ENCODE assay signal across 23 cellular contexts in genomic region chr1:86618358-86618757, GRCh38.
DNase-seq lines count a peak whose midpoint lies in the region; ATAC-seq, FAIRE-seq and TF ChIP-seq lines count a peak whose summit lies in the region.
"Had no signal": no experiment of that assay in that cellular context is flagged by ENCODE, and none has a peak within 500 bp of the region (broad histone marks: within the 10 kb centered on the region; RNA-seq: fewer than 3 reads in every experiment).

No MANE protein-coding gene starts in this region.

- H3K79me2 ChIP-seq in mammary epithelial cell (ENCODE audit: insufficient read depth, low read length) = no peaks in the 10 kb centered on the region

- H3K4me1 ChIP-seq in mammary epithelial cell (ENCODE audit: insufficient read depth, low read length) (no peaks in the 10 kb centered on the region), foreskin keratinocyte (peaks cover 6% of the 10 kb centered on the region), small intestine (ENCODE audit: control insufficient read depth in 2 of 2, insufficient read depth in 1 of 2, low read depth in 1 of 2, low read length in 1 of 2) (no peaks in the 10 kb centered on the region), adrenal gland (replicated peaks in 1 of 2) (no peaks in the 10 kb centered on the region), psoas muscle (no peaks in the 10 kb centered on the region)
- peaks cover 6% of the 10 kb centered on the region for H3K4me1 ChIP-seq in CD8-positive, alpha-beta memory T cell (ENCODE audit: insufficient read depth, low read length)

- TF ChIP-seq CTCF in mammary epithelial cell (conservative IDR thresholded peaks at IDR 0.05 in 1 of 2, IDR thresholded peaks at IDR 0.05 in 1 of 2; ENCODE audit: extremely low read depth in 1 of 2, insufficient read depth in 1 of 2, low read depth in 1 of 2, low read length in 2 of 2) = no peak
- TF ChIP-seq CTCF in MCF 10A (IDR thresholded peaks at IDR 0.05; ENCODE audit: unreplicated experiment) = no peak
- TF ChIP-seq CTCF in activated B cell treated with CpG ODN at 0.5 μM for 24 hours (IDR thresholded peaks at IDR 0.05) = no peak
- TF ChIP-seq CTCF in foreskin keratinocyte (conservative IDR thresholded peaks at IDR 0.05) = no peak
- no peak for TF ChIP-seq CTCF in adrenal gland (IDR thresholded peaks at IDR 0.05)
- TF ChIP-seq CTCF in psoas muscle (IDR thresholded peaks at IDR 0.05) = no peak

- no peak overlapping the region for H3K9ac ChIP-seq in mammary epithelial cell (ENCODE audit: insufficient read depth, low read length)
- H3K9ac ChIP-seq: BLaER1 treated with 17β-estradiol and CSF1 and Interleukin-3, amounts not matched to agents 10 nM and 100 nM had no signal

- H3K36me3 ChIP-seq in mammary epithelial cell (ENCODE audit: insufficient read depth, low read length) = no peaks in the 10 kb centered on the region
- no peaks in the 10 kb centered on the region for H3K36me3 ChIP-seq in small intestine (ENCODE audit: control insufficient read depth in 2 of 2, insufficient read depth in 2 of 2, low read length in 2 of 2)
- no peaks in the 10 kb centered on the region for H3K36me3 ChIP-seq in adrenal gland (replicated peaks in 1 of 2)
- no peaks in the 10 kb centered on the region for H3K36me3 ChIP-seq in psoas muscle (ENCODE audit: insufficient read depth in 1 of 2, low read depth in 1 of 2)
- H3K36me3 ChIP-seq in CD8-positive, alpha-beta memory T cell (ENCODE audit: insufficient read depth, low read length) = no peaks in the 10 kb centered on the region
- H3K36me3 ChIP-seq: MG63 had no signal

- H3K9me3 ChIP-seq in mammary epithelial cell (replicated peaks; ENCODE audit: insufficient read depth, low read length) (peaks cover 8% of the 10 kb centered on the region), small intestine (ENCODE audit: control insufficient read depth, low read depth) (peaks cover 2% of the 10 kb centered on the region), adrenal gland (replicated peaks in 1 of 3) (no peaks in the 10 kb centered on the region), psoas muscle (no peaks in the 10 kb centered on the region)
- no peaks in the 10 kb centered on the region for H3K9me3 ChIP-seq in CD8-positive, alpha-beta memory T cell (ENCODE audit: low read length)
- H3K9me3 ChIP-seq: MG63 had no signal

- no peak overlapping the region for H3K4me2 ChIP-seq in mammary epithelial cell (ENCODE audit: insufficient read depth, low read depth, low read length)
- H3K4me2 ChIP-seq: BLaER1 treated with 17β-estradiol and CSF1 and Interleukin-3, amounts not matched to agents 10 nM and 100 nM had no signal

- H3K4me1 Mint-ChIP-seq in MCF 10A (ENCODE audit: insufficient read depth, unreplicated experiment) (no peaks in the 10 kb centered on the region), activated B cell treated with CpG ODN at 0.5 μM for 24 hours (peaks cover 38% of the 10 kb centered on the region)
- H3K4me1 Mint-ChIP-seq in CD8-positive, alpha-beta memory T cell = peaks cover 5 to 9% (median 7%) of the 10 kb centered on the region in 3 donors

- H3K4me3 ChIP-seq in mammary epithelial cell (replicated peaks in 1 of 3; ENCODE audit: insufficient read depth in 1 of 3, low read depth in 2 of 3, low read length in 3 of 3) = no peak overlapping the region
- H3K4me3 ChIP-seq in small intestine (ENCODE audit: low read depth in 1 of 2, low read length in 2 of 2) = no peak overlapping the region
- no peak overlapping the region for H3K4me3 ChIP-seq in adrenal gland
- no peak overlapping the region for H3K4me3 ChIP-seq in psoas muscle
- no peak overlapping the region for H3K4me3 ChIP-seq in CD8-positive, alpha-beta memory T cell (ENCODE audit: low read length)
- H3K4me3 ChIP-seq: BLaER1 treated with 17β-estradiol and CSF1 and Interleukin-3, amounts not matched to agents 10 nM and 100 nM; MG63; SK-N-MC had no signal

- H3K36me3 Mint-ChIP-seq in MCF 10A (ENCODE audit: insufficient read depth, unreplicated experiment) (no peaks in the 10 kb centered on the region), activated B cell treated with CpG ODN at 0.5 μM for 24 hours (ENCODE audit: low read depth) (peaks cover 8% of the 10 kb centered on the region)
- H3K36me3 Mint-ChIP-seq in CD8-positive, alpha-beta memory T cell = no peaks in the 10 kb centered on the region
- H3K36me3 Mint-ChIP-seq: CD8-positive, alpha-beta T cell had no signal

- no peaks in the 10 kb centered on the region for H3K27me3 Mint-ChIP-seq in MCF 10A (ENCODE audit: insufficient read depth, unreplicated experiment)
- no peaks in the 10 kb centered on the region for H3K27me3 Mint-ChIP-seq in activated B cell treated with CpG ODN at 0.5 μM for 24 hours
- H3K27me3 Mint-ChIP-seq in CD8-positive, alpha-beta memory T cell = peaks cover 10 to 15% of the 10 kb centered on the region in 2 donors

- no peak for ATAC-seq in activated B cell treated with CpG ODN at 0.5 μM for 24 hours (ENCODE audit: low read depth)
- ATAC-seq in foreskin keratinocyte = peak; percentile 87
- ATAC-seq in psoas muscle = no peak
- ATAC-seq: CD8-positive, alpha-beta T cell had no signal

- DNase-seq in mammary epithelial cell (peak; percentile 39), MCF 10A (ENCODE audit: unreplicated experiment) (no peak), activated B cell treated with CpG ODN at 0.5 μM for 24 hours (no peak), foreskin keratinocyte (peak in 1 of 2 donors; percentile 60), small intestine (peak; percentile 3), adrenal gland (no peak), psoas muscle (no peak)
- DNase-seq in CD8-positive, alpha-beta memory T cell = no peak
- DNase-seq: ACHN; CD8-positive, alpha-beta T cell; GDM1; Kasumi-1; MG63; NCI-H1092; NCI-H1436; NCI-H1930; NCI-H2227 treated with DMSO at 0.1 percent for 48 hours; NCI-H510A; SHP77 treated with DMSO at 0.1 percent for 48 hours had no signal

- H3K9me3 Mint-ChIP-seq in MCF 10A (ENCODE audit: unreplicated experiment) (peaks cover under 1% of the 10 kb centered on the region), activated B cell treated with CpG ODN at 0.5 μM for 24 hours (peaks cover 16% of the 10 kb centered on the region)
- H3K9me3 Mint-ChIP-seq in CD8-positive, alpha-beta memory T cell = peaks cover 0 to 16% (median 10%) of the 10 kb centered on the region in 5 donors

- CTCF ChIA-PET in mammary epithelial cell (lab: Charles Lee; ENCODE audit: low non-redundant PET) (no interaction called here), MCF 10A (lab: Yijun Ruan, JAX) (no interaction called here), activated B cell treated with CpG ODN at 0.5 μM for 24 hours (lab: Charles Lee) (no interaction called here)
- CTCF ChIA-PET in CD8-positive, alpha-beta memory T cell (lab: Charles Lee) = no interaction called here

- dilution Hi-C loops in mammary epithelial cell (cut with HindIII; ENCODE audit: low sequenced_read_pairs) = no loop called here

- H3K4me3 Mint-ChIP-seq in MCF 10A (ENCODE audit: unreplicated experiment) = no peak overlapping the region
- no peak overlapping the region for H3K4me3 Mint-ChIP-seq in activated B cell treated with CpG ODN at 0.5 μM for 24 hours
- H3K4me3 Mint-ChIP-seq in CD8-positive, alpha-beta memory T cell = no peak overlapping the region
- H3K4me3 Mint-ChIP-seq: CD8-positive, alpha-beta T cell had no signal

- H3K27ac Mint-ChIP-seq in MCF 10A (ENCODE audit: low read depth, unreplicated experiment) = no peak overlapping the region
- H3K27ac Mint-ChIP-seq in activated B cell treated with CpG ODN at 0.5 μM for 24 hours = peak overlapping the region; percentile 32
- no peak overlapping the region for H3K27ac Mint-ChIP-seq in CD8-positive, alpha-beta memory T cell
- H3K27ac Mint-ChIP-seq: CD8-positive, alpha-beta T cell had no signal

- H4K20me1 ChIP-seq in mammary epithelial cell (ENCODE audit: insufficient read depth, low read length) = no peaks in the 10 kb centered on the region
- H4K20me1 ChIP-seq: BLaER1 treated with 17β-estradiol and CSF1 and Interleukin-3, amounts not matched to agents 10 nM and 100 nM had no signal

- no peak overlapping the region for H2AFZ ChIP-seq in mammary epithelial cell (ENCODE audit: low read depth, low read length)

- H3K27ac ChIP-seq in mammary epithelial cell (ENCODE audit: insufficient read depth, low read depth, low read length) (no peak overlapping the region), foreskin keratinocyte (peak overlapping the region; percentile 17), small intestine (ENCODE audit: low read depth in 1 of 2, low read length in 1 of 2) (no peak overlapping the region), adrenal gland (no peak overlapping the region), psoas muscle (no peak overlapping the region)
- H3K27ac ChIP-seq in CD8-positive, alpha-beta memory T cell (ENCODE audit: low read depth, low read length) = no peak overlapping the region
- H3K27ac ChIP-seq: 22Rv1, SK-N-MC had no signal

- TF ChIP-seq POLR2A in adrenal gland (IDR thresholded peaks at IDR 0.05) = no peak

- BruUV-seq in mammary epithelial cell (replicated peaks; lab: Mats Ljungman, UMichigan) (no TSS peak), MCF 10A (replicated peaks; lab: Mats Ljungman, UMichigan) (no TSS peak)

- intact Hi-C loops in mammary epithelial cell (cut with micrococcal nuclease) = no loop called here
- intact Hi-C loops in MCF 10A (cut with micrococcal nuclease) = no loop called here
- intact Hi-C loops in activated B cell treated with CpG ODN at 0.5 μM for 24 hours (cut with micrococcal nuclease) = loop anchor here (5.0 kb wide), 3 partner anchors 69 to 1621 kb away; partner anchors contain the start of gene MCOLN2
- intact Hi-C loops in adrenal gland (cut with DNase I) = no loop called here
- intact Hi-C loops in psoas muscle (cut with DNase I) = no loop called here

- no peak for FAIRE-seq in small intestine (lab: Jason Lieb, UNC)
- FAIRE-seq: GM18507 had no signal

- in situ Hi-C loops in mammary epithelial cell (cut with MboI; ENCODE audit: low sequenced_read_pairs in 2 of 2) = no loop called here

- peaks cover 2% of the 10 kb centered on the region for H3K27me3 ChIP-seq in mammary epithelial cell (ENCODE audit: insufficient read depth, low read length)
- H3K27me3 ChIP-seq in foreskin keratinocyte = no peaks in the 10 kb centered on the region
- no peaks in the 10 kb centered on the region for H3K27me3 ChIP-seq in small intestine (ENCODE audit: control insufficient read depth in 2 of 2, insufficient read depth in 2 of 2, low read length in 2 of 2)
- H3K27me3 ChIP-seq in adrenal gland = no peaks in the 10 kb centered on the region
- peaks cover 0 to 3% (median 0%) of the 10 kb centered on the region in 3 donors for H3K27me3 ChIP-seq in psoas muscle (ENCODE audit: insufficient read depth in 3 of 3, low read length in 2 of 3)
- no peaks in the 10 kb centered on the region for H3K27me3 ChIP-seq in CD8-positive, alpha-beta memory T cell (ENCODE audit: insufficient read depth, low read length, poor library complexity, severe bottlenecking)
- H3K27me3 ChIP-seq: BLaER1 treated with 17β-estradiol and CSF1 and Interleukin-3, amounts not matched to agents 10 nM and 100 nM; MG63 had no signal

- POLR2A ChIA-PET in MCF 10A (lab: Yijun Ruan, JAX) (no interaction called here), activated B cell treated with CpG ODN at 0.5 μM for 24 hours (lab: Charles Lee) (no interaction called here)
- POLR2A ChIA-PET in CD8-positive, alpha-beta memory T cell (lab: Charles Lee) = no interaction called here

Comparison
In these comparisons a context has a peak if more than half of its experiments do, and no peak if none do; other contexts are left out.
1. DNase-seq: peak in mammary epithelial cell (single experiment) and small intestine (single experiment); none in MCF 10A (single experiment), activated B cell treated with CpG ODN at 0.5 μM for 24 hours (single experiment), adrenal gland (0 of 7), psoas muscle (0 of 2) and CD8-positive, alpha-beta memory T cell (0 of 5).